1 cellular context compared by ENCODE assay signal in genomic region chr19:18063463-18063862, GRCh38.
TF ChIP-seq lines count a peak whose summit lies in the region.

No MANE protein-coding gene starts in this region.

TF ChIP-seq in liver, 16 proteins besides CTCF, POLR2A, EP300 and RAD21 (continued from another document):
- no peak for TF ChIP-seq REST (IDR thresholded peaks at IDR 0.05)
- TF ChIP-seq FOXA1 (IDR thresholded peaks at IDR 0.05), result no peak
